ENCODE assay signal across 18 cellular contexts in genomic region chr3:1600206-1600605, GRCh38.
"Had no signal": no experiment of that assay in that cellular context is flagged by ENCODE, and none has a peak within 500 bp of the region (broad histone marks: within the 10 kb centered on the region; RNA-seq: fewer than 3 reads in every experiment).

No MANE protein-coding gene starts in this region.

- H3K36me3 ChIP-seq: prostate gland, right atrium auricular region, sigmoid colon, tibial artery had no signal

- H3K27me3 ChIP-seq: right atrium auricular region, sigmoid colon, testis, tibial artery had no signal

- DNase-seq: effector CD4-positive, alpha-beta T cell; hypothalamus; immature natural killer cell; islet precursor cell; mesenchymal stem cell; mucosa of descending colon; naive B cell; sigmoid colon; stimulated activated CD4-positive, alpha-beta T cell treated with anti-CD3 and anti-CD28 coated beads, Interleukin-4, amount 100 ng/mL, for 4 hours; stimulated activated naive CD8-positive, alpha-beta T cell treated with anti-CD3 and anti-CD28 coated beads, Interleukin-15, Interleukin-2, amounts not matched to agents 100 U/mL and 50 U/mL, for 24 hours; testis; tibial artery had no signal

- H3K9me3 ChIP-seq: mucosa of descending colon, prostate gland, right atrium auricular region, testis, tibial artery had no signal

- ATAC-seq: mucosa of descending colon; natural killer cell treated with Interleukin-12 subunit alpha and Interleukin-12 subunit beta and Interleukin-15 and Interleukin-18, amount 100 ng/mL, for 72 hours; stimulated activated memory B cell treated with anti-CD40 and anti-IgM and Interleukin-4, amounts not matched to agents 10 μg/mL and 1 μg/mL and 100 μg/mL, for 72 hours; stimulated activated naive CD8-positive, alpha-beta T cell treated with anti-CD3 and anti-CD28 coated beads, Interleukin-15, Interleukin-2, amounts not matched to agents 100 U/mL and 50 U/mL, for 24 hours had no signal

- H3K27ac ChIP-seq: dorsolateral prefrontal cortex, parathyroid adenoma, prostate gland, right atrium auricular region, sigmoid colon, testis, tibial artery had no signal

- H3K4me3 ChIP-seq: dorsolateral prefrontal cortex, mucosa of descending colon, prostate gland, right atrium auricular region, sigmoid colon, tibial artery had no signal

- H3K4me1 ChIP-seq: parathyroid adenoma, prostate gland, right atrium auricular region, testis, tibial artery had no signal
